ENCODE assay signal across 23 cellular contexts in genomic region chr15:88956263-88956662, GRCh38. TPM values are rescaled to one million over a fixed set of nuclear protein-coding genes. Genes with fewer than 3 reads are reported as not detected.
A peak's percentile ranks its signal among the peaks of the same experiment; 100 is the strongest.
DNase-seq lines count a peak whose midpoint lies in the region; ATAC-seq, FAIRE-seq and TF ChIP-seq lines count a peak whose summit lies in the region.
"Had no signal": no experiment of that assay in that cellular context is flagged by ENCODE, and none has a peak within 500 bp of the region (broad histone marks: within the 10 kb centered on the region; RNA-seq: fewer than 3 reads in every experiment).

No MANE protein-coding gene starts in this region.

- H3K36me3 ChIP-seq in HepG2 (replicated peaks in 1 of 2; ENCODE audit: control insufficient read depth in 1 of 2, insufficient read depth in 2 of 2, low read length in 2 of 2) (no peaks in the 10 kb centered on the region), right lobe of liver (no peaks in the 10 kb centered on the region), GM12878 (ENCODE audit: control insufficient read depth in 2 of 2, insufficient read depth in 2 of 2, low read length in 1 of 2) (no peaks in the 10 kb centered on the region)
- H3K36me3 ChIP-seq: BE2C; BLaER1 treated with 17β-estradiol and CSF1 and Interleukin-3, amounts not matched to agents 10 nM and 100 nM had no signal

- CTCF ChIA-PET in HepG2 (lab: Yijun Ruan, JAX; ENCODE audit: low intra/inter-chr PET ratio, low total read pairs) (no interaction called here), GM12878 (lab: Yijun Ruan, JAX) (no interaction called here)

- SMC1A ChIA-PET in GM12878 (lab: Charles Lee; ENCODE audit: uncharacterized antibody, unreplicated experiment) = no interaction called here

- RAD21 ChIA-PET in GM12878 (lab: Charles Lee; ENCODE audit: unreplicated experiment) = no interaction called here

- H3K27ac Mint-ChIP-seq in neural crest cell (ENCODE audit: unreplicated experiment) = peak overlapping the region; percentile 67
- H3K27ac Mint-ChIP-seq: CD14-positive monocyte; CD4-positive, alpha-beta T cell had no signal

- H3K9me3 ChIP-seq in HepG2 (ENCODE audit: low read length) = no peaks in the 10 kb centered on the region
- no peaks in the 10 kb centered on the region for H3K9me3 ChIP-seq in right lobe of liver
- H3K9me3 ChIP-seq in GM12878 (replicated peaks; ENCODE audit: control insufficient read depth, insufficient read depth, low read length) = no peaks in the 10 kb centered on the region; the same call in 2 of the 3 replicates
- H3K9me3 ChIP-seq: A549, BE2C had no signal

- TF ChIP-seq CTCF in HepG2 (CRISPR knock-in tag; IDR thresholded peaks at IDR 0.05) (no peak), right lobe of liver (IDR thresholded peaks at IDR 0.05) (no peak), GM12878 (IDR thresholded peaks at IDR 0.05 in 2 of 3, conservative IDR thresholded peaks at IDR 0.05 in 1 of 3; ENCODE audit: control insufficient read depth in 2 of 3, extremely low read depth in 1 of 3, insufficient read depth in 1 of 3, low read depth in 3 of 3, low read length in 3 of 3) (no peak), neural crest cell (conservative IDR thresholded peaks at IDR 0.05) (no peak)

- H3K4me2 ChIP-seq in HepG2 (ENCODE audit: low read depth, low read length) (no peak overlapping the region), GM12878 (ENCODE audit: control insufficient read depth, insufficient read depth) (no peak overlapping the region)
- H3K4me2 ChIP-seq: A549; BLaER1 treated with 17β-estradiol and CSF1 and Interleukin-3, amounts not matched to agents 10 nM and 100 nM had no signal

- H3K4me1 Mint-ChIP-seq in neural crest cell = peaks cover 7% of the 10 kb centered on the region
- H3K4me1 Mint-ChIP-seq: CD8-positive, alpha-beta memory T cell had no signal

- no peak overlapping the region for H2AFZ ChIP-seq in HepG2 (ENCODE audit: low read length)
- H2AFZ ChIP-seq in GM12878 (ENCODE audit: control insufficient read depth, low read depth, low read length) = no peak overlapping the region

- H3K27me3 Mint-ChIP-seq in neural crest cell (ENCODE audit: low read depth) = no peaks in the 10 kb centered on the region
- H3K27me3 Mint-ChIP-seq: CD4-positive, alpha-beta T cell had no signal

- H3K4me3 Mint-ChIP-seq in neural crest cell = no peak overlapping the region
- H3K4me3 Mint-ChIP-seq: CD14-positive monocyte; CD4-positive, alpha-beta T cell; CD8-positive, alpha-beta memory T cell had no signal

- in situ Hi-C loops in HepG2 (cut with HindIII; ENCODE audit: extremely low pct_ligation_motif_present, low pct_unique_long_range_greater_than_20kb) (no loop called here), GM12878 (cut with MboI) (no loop called here)

- ATAC-seq in HepG2 (no peak), right lobe of liver (no peak), GM12878 (no peak), GM18907 (IDR thresholded peaks at IDR 0.05; ENCODE audit: unreplicated experiment) (no peak)
- ATAC-seq: A549 had no signal

- no peaks in the 10 kb centered on the region for H3K36me3 Mint-ChIP-seq in neural crest cell (ENCODE audit: low read depth)
- H3K36me3 Mint-ChIP-seq: CD14-positive monocyte had no signal

- no peak for DNase-seq in HepG2 (ENCODE audit: low spot score)
- no peak for DNase-seq in right lobe of liver
- no peak for DNase-seq in GM12878 (ENCODE audit: low read depth, low spot score)
- DNase-seq in neural crest cell (ENCODE audit: low read depth, low spot score) = no peak
- no peak for DNase-seq in ecto neural progenitor cell (ENCODE audit: low spot score)
- DNase-seq: 8988T; ACHN; AML-193; BE2C; CD4-positive, alpha-beta T cell; CD8-positive, alpha-beta memory T cell; DMS 273 treated with DMSO at 0.1 percent for 48 hours; DMS79; EL; GDM1; GOT3; H7; HCEC 1CT had no signal

- no TSS peak for BruUV-seq in HepG2 (replicated peaks; lab: Mats Ljungman, UMichigan)
- no TSS peak for BruUV-seq in GM12878 (replicated peaks; lab: Mats Ljungman, UMichigan)

- H3K79me2 ChIP-seq in HepG2 (ENCODE audit: insufficient read depth, low read length) (no peaks in the 10 kb centered on the region), GM12878 (ENCODE audit: control insufficient read depth, insufficient read depth, low read length) (no peaks in the 10 kb centered on the region)

- TF ChIP-seq POLR2A in HepG2 (IDR thresholded peaks at IDR 0.05; ENCODE audit: insufficient read depth in 1 of 2, low read depth in 2 of 2, low read length in 2 of 2) (no peak), right lobe of liver (IDR thresholded peaks at IDR 0.05) (no peak), GM12878 (IDR thresholded peaks at IDR 0.05; ENCODE audit: low read depth, low read length) (no peak)

- peaks cover 0 to 12% of the 10 kb centered on the region in 2 experiments; a peak in 1 of 5 replicates for H3K27me3 ChIP-seq in HepG2 (ENCODE audit: control insufficient read depth in 1 of 2, insufficient read depth in 2 of 2, low read length in 2 of 2)
- H3K27me3 ChIP-seq in right lobe of liver = no peaks in the 10 kb centered on the region
- no peaks in the 10 kb centered on the region; a peak in 1 of 4 replicates for H3K27me3 ChIP-seq in GM12878 (replicated peaks in 1 of 2; ENCODE audit: control insufficient read depth in 2 of 2, insufficient read depth in 2 of 2, low read length in 1 of 2)
- H3K27me3 ChIP-seq: BE2C; BLaER1 treated with 17β-estradiol and CSF1 and Interleukin-3, amounts not matched to agents 10 nM and 100 nM had no signal

- H4K20me1 ChIP-seq in HepG2 (ENCODE audit: insufficient read depth, low read length) (no peaks in the 10 kb centered on the region), GM12878 (ENCODE audit: control insufficient read depth, insufficient read depth) (no peaks in the 10 kb centered on the region)
- H4K20me1 ChIP-seq: BLaER1 treated with 17β-estradiol and CSF1 and Interleukin-3, amounts not matched to agents 10 nM and 100 nM had no signal

- no peak for FAIRE-seq in HepG2 (lab: Jason Lieb, UNC)
- FAIRE-seq in GM12878 (lab: Jason Lieb, UNC) = no peak
- FAIRE-seq: A549, D721Med had no signal

- H3K9me3 Mint-ChIP-seq in neural crest cell = no peaks in the 10 kb centered on the region
- H3K9me3 Mint-ChIP-seq: CD4-positive, alpha-beta T cell had no signal

- TF ChIP-seq EP300 in HepG2 (IDR thresholded peaks at IDR 0.05; ENCODE audit: low read depth in 2 of 2, low read length in 2 of 2) = no peak
- TF ChIP-seq EP300 in HepG2 (CRISPR knock-in tag; IDR thresholded peaks at IDR 0.05; ENCODE audit: borderline replicate concordance) = no peak
- TF ChIP-seq EP300 in GM12878 (IDR thresholded peaks at IDR 0.05; ENCODE audit: borderline replicate concordance in 1 of 2, control insufficient read depth in 1 of 2, low read depth in 2 of 2, low read length in 2 of 2) = no peak

- TF ChIP-seq RAD21 in HepG2 (CRISPR knock-in tag; IDR thresholded peaks at IDR 0.05) (no peak), GM12878 (IDR thresholded peaks at IDR 0.05; ENCODE audit: insufficient read depth, low read depth, low read length) (no peak)

- H3K27ac ChIP-seq in HepG2 (ENCODE audit: extremely low read length, insufficient read depth, low read length) (no peak overlapping the region), right lobe of liver (no peak overlapping the region), GM12878 (ENCODE audit: control insufficient read depth, insufficient read depth) (no peak overlapping the region)
- H3K27ac ChIP-seq: A549; BLaER1 treated with 17β-estradiol and CSF1 and Interleukin-3, amounts not matched to agents 10 nM and 100 nM had no signal

- WGBS in HepG2 (ENCODE audit: low lambda C conversion rate) = 13% methylated on average over 6 of the region's 7 CpGs
- 59% methylated on average over 7 of the region's 7 CpGs for WGBS in right lobe of liver (ENCODE audit: insufficient coverage, low coverage, low lambda C conversion rate, missing lambda C conversion rate)
- WGBS in GM12878 (ENCODE audit: insufficient coverage, insufficient replicate concordance, low lambda C conversion rate, missing lambda C conversion rate) = 7% methylated on average over 7 of the region's 7 CpGs

- H3K9ac ChIP-seq in HepG2 (ENCODE audit: insufficient read depth, low read depth, low read length) (no peak overlapping the region), GM12878 (ENCODE audit: control insufficient read depth, insufficient read depth, low read length) (no peak overlapping the region)
- H3K9ac ChIP-seq: BLaER1 treated with 17β-estradiol and CSF1 and Interleukin-3, amounts not matched to agents 10 nM and 100 nM had no signal

- intact Hi-C loops in HepG2 (cut with micrococcal nuclease; ENCODE audit: unreplicated experiment) (no loop called here), right lobe of liver (cut with DNase I) (no loop called here), GM12878 (cut with micrococcal nuclease; ENCODE audit: unreplicated experiment) (no loop called here)

- POLR2A ChIA-PET in HepG2 (lab: Yijun Ruan, JAX) (no interaction called here), GM12878 (lab: Charles Lee) (no interaction called here)

- H3K4me1 ChIP-seq in HepG2 (ENCODE audit: insufficient read depth, low read length) (no peaks in the 10 kb centered on the region), right lobe of liver (no peaks in the 10 kb centered on the region), GM12878 (ENCODE audit: control insufficient read depth, insufficient read depth, low read length) (no peaks in the 10 kb centered on the region; the same call in 1 of the 2 replicates)
- H3K4me1 ChIP-seq: BE2C had no signal

- H3K4me3 ChIP-seq in HepG2 (replicated peaks in 1 of 3; ENCODE audit: insufficient read depth in 1 of 3, low read depth in 2 of 3, low read length in 3 of 3) = no peak overlapping the region
- no peak overlapping the region for H3K4me3 ChIP-seq in right lobe of liver
- H3K4me3 ChIP-seq in GM12878 = no peak overlapping the region
- H3K4me3 ChIP-seq: A549; BLaER1 treated with 17β-estradiol and CSF1 and Interleukin-3, amounts not matched to agents 10 nM and 100 nM had no signal

RNA-seq across cellular contexts. Expression of gene MFGE8, which starts 43.1 kb away (rescaled TPM):
- total RNA-seq in HepG2 (2016; rRNA removed; fragmentation: Illumina TruSeq; extraction: Trizol) (0.87 and 3.4 TPM in 2 replicates), right lobe of liver (10 to 100 TPM in 5 of 6 experiments, 1 to 10 TPM in 1; 9.7 to 20.4 (median 17.6) TPM), GM12878 (2014; rRNA removed) (0.87 and 1.1 TPM in 2 replicates), GM12878 (2014; rRNA removed; fragmentation: Illumina TruSeq; extraction: Trizol) (0.46 and 0.81 TPM in 2 replicates), GM12878 (2021) (1.9 and 2.7 TPM in 2 replicates), neural crest cell (104 and 113 TPM in 2 replicates)
- total RNA-seq in HepG2 (2016; cell fraction: cytosol; rRNA removed; fragmentation: Illumina TruSeq; extraction: Trizol; ENCODE audit: low read depth) = 0.26 and 0.61 TPM in 2 replicates
- 1.0 and 3.1 TPM in 2 replicates for total RNA-seq in HepG2 (2016; cell fraction: insoluble cytoplasmic fraction; rRNA removed; fragmentation: Illumina TruSeq; extraction: Trizol)
- 0.62 and 0.87 TPM in 2 replicates for total RNA-seq in HepG2 (2016; cell fraction: membrane; rRNA removed; fragmentation: Illumina TruSeq; extraction: Trizol)
- 5.3 and 6.5 TPM in 2 replicates for total RNA-seq in HepG2 (2016; cell fraction: nucleus; rRNA removed; fragmentation: Illumina TruSeq; extraction: Trizol)
- polyA plus RNA-seq in HepG2 (2011; rRNA removed) (22.1 and 24.8 TPM in 2 replicates), GM12878 (2011; rRNA removed) (5.2 and 5.9 TPM in 2 replicates), GM12878 (2014; fragmentation: Illumina TruSeq; extraction: Trizol) (0.43 and 0.96 TPM in 2 replicates), GM12878 (2014; fragmentation: Nextera tagmentation; extraction: Ambion mirVana) (not detected), GM12878 (2014; rRNA removed) (0.86 and 2.0 TPM in 2 replicates), GM12878 (2016; fragmentation: Nextera tagmentation; extraction: Ambion mirVana) (1 to 10 TPM in 1 of 2 experiments, under 1 TPM in 1; 0.96 to 1.1 TPM)
- 19.5 and 19.8 TPM in 2 replicates for polyA plus RNA-seq in HepG2 (2011; cell fraction: cytosol; rRNA removed)
- 43.8 and 44.7 TPM in 2 replicates for polyA plus RNA-seq in HepG2 (2011; cell fraction: nucleus; rRNA removed)
- 8.7 and 13.5 TPM in 2 replicates for polyA plus RNA-seq in HepG2 (2012)
- polyA plus RNA-seq in HepG2 (2016; cell fraction: cytosol; fragmentation: Illumina TruSeq; extraction: Trizol; ENCODE audit: low read depth) = 0.54 TPM in 2 replicates
- 1.1 and 1.9 TPM in 2 replicates for polyA plus RNA-seq in HepG2 (2016; cell fraction: insoluble cytoplasmic fraction; fragmentation: Illumina TruSeq; extraction: Trizol; ENCODE audit: low read depth)
- 0.57 and 1.1 TPM in 2 replicates for polyA plus RNA-seq in HepG2 (2016; cell fraction: membrane; fragmentation: Illumina TruSeq; extraction: Trizol; ENCODE audit: low read depth)
- polyA plus RNA-seq in HepG2 (2016; cell fraction: nucleus; fragmentation: Illumina TruSeq; extraction: Trizol; ENCODE audit: insufficient read depth, low read depth) = 13.1 and 18.2 TPM in 2 replicates
- polyA minus RNA-seq in HepG2 (2011; rRNA and poly(A)+ RNA removed; ENCODE audit: low replicate concordance) = 2.2 and 25.7 TPM in 2 replicates
- polyA minus RNA-seq in HepG2 (2011; cell fraction: cytosol; rRNA and poly(A)+ RNA removed) = 5.1 and 9.0 TPM in 2 replicates
- 12.7 and 17.7 TPM in 2 replicates for polyA minus RNA-seq in HepG2 (2011; cell fraction: nucleus; rRNA and poly(A)+ RNA removed)
- 10.9 and 11.2 TPM in 2 replicates for total RNA-seq in GM12878 (2013; cell fraction: nucleolus; rRNA removed)
- 0.94 TPM for polyA plus RNA-seq in GM12878 (2011; ENCODE audit: low read depth)
- polyA plus RNA-seq in GM12878 (2011; cell fraction: cytosol; rRNA removed) = 6.1 and 6.7 TPM in 2 replicates
- polyA plus RNA-seq in GM12878 (2011; cell fraction: nucleus; rRNA removed) = 37.9 and 38.4 TPM in 2 replicates
- polyA plus RNA-seq in GM12878 (2012) = 2.6 and 3.5 TPM in 2 replicates
- polyA minus RNA-seq in GM12878 (2011; rRNA and poly(A)+ RNA removed) = 3.4 and 7.9 TPM in 2 replicates
- 2.3 and 3.2 TPM in 2 replicates for polyA minus RNA-seq in GM12878 (2011; cell fraction: cytosol; rRNA and poly(A)+ RNA removed)
- polyA minus RNA-seq in GM12878 (2011; cell fraction: nucleus; rRNA and poly(A)+ RNA removed) = 6.5 and 13.3 TPM in 2 replicates
- polyA plus RNA-seq: CD14-positive monocyte had no signal

Comparison
In these comparisons a context has a peak if more than half of its experiments do, and no peak if none do; other contexts are left out.
1. Of the 75 proteins assayed by ChIP-seq in both HepG2 and GM12878: peak only in HepG2: none; only in GM12878: YY1; in both: none; in neither: 74.